ENCODE assay signal across 4 cellular contexts in the genomic region with DNA sequence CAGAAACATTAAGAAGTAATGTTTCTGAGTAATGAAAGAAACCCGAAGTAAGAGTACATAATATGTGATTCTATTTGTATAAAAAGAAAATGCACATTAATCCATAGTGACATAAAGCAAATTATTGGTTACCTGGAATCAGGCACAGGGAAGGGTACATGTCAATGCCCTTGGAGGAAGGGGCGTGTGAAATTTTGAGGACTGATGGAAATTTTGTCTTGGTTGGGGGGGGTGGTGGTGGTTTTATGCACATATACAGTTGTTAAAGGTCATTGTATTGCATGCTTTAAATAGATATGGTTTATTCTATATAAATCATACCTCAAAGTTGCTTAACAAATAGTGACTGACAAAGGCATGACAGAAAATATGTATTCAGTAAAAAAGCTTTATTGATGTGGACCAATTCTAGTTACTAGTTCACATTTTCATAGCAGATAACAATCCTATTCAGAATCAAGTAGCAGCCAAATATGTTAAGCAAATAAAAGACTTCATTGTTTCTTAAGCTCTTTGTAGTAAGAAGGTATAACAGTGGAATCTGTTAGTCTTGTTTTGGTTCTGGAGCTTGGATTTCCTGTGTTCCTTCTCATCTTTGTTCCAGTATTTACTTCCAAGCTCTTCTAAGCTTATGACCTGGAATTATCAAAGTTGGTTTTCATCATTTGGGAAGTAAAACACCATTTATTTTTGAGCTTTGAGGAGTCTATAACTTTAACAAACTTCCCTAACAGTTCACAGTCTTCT.
A peak's percentile ranks its signal among the peaks of the same experiment; 100 is the strongest.
TF ChIP-seq lines count a peak whose summit lies in the region.

No MANE protein-coding gene starts in this region.

TF ChIP-seq in SK-N-SH, 30 proteins besides CTCF, POLR2A, EP300 and RAD21 (continues in another document):
- no peak for TF ChIP-seq CHD2 (IDR thresholded peaks at IDR 0.05; ENCODE audit: low read length, partially characterized antibody)
- TF ChIP-seq, protein P1, sequence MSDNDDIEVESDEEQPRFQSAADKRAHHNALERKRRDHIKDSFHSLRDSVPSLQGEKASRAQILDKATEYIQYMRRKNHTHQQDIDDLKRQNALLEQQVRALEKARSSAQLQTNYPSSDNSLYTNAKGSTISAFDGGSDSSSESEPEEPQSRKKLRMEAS (IDR thresholded peaks at IDR 0.05; ENCODE audit: low read depth), result no peak
- TF ChIP-seq, protein P2, sequence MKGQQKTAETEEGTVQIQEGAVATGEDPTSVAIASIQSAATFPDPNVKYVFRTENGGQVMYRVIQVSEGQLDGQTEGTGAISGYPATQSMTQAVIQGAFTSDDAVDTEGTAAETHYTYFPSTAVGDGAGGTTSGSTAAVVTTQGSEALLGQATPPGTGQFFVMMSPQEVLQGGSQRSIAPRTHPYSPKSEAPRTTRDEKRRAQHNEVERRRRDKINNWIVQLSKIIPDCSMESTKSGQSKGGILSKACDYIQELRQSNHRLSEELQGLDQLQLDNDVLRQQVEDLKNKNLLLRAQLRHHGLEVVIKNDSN (IDR thresholded peaks at IDR 0.05; ENCODE audit: borderline replicate concordance, low read depth), result no peak
- TF ChIP-seq NFIC (IDR thresholded peaks at IDR 0.05; ENCODE audit: borderline replicate concordance), result no peak
- TF ChIP-seq ELF1 (IDR thresholded peaks at IDR 0.05), result no peak
- TF ChIP-seq, protein P3, sequence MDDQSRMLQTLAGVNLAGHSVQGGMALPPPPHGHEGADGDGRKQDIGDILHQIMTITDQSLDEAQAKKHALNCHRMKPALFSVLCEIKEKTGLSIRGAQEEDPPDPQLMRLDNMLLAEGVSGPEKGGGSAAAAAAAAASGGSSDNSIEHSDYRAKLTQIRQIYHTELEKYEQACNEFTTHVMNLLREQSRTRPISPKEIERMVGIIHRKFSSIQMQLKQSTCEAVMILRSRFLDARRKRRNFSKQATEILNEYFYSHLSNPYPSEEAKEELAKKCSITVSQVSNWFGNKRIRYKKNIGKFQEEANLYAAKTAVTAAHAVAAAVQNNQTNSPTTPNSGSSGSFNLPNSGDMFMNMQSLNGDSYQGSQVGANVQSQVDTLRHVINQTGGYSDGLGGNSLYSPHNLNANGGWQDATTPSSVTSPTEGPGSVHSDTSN (IDR thresholded peaks at IDR 0.05), result no peak
- TF ChIP-seq MXI1 (IDR thresholded peaks at IDR 0.05; ENCODE audit: low read depth, low read length), result no peak
- TF ChIP-seq, protein P4, sequence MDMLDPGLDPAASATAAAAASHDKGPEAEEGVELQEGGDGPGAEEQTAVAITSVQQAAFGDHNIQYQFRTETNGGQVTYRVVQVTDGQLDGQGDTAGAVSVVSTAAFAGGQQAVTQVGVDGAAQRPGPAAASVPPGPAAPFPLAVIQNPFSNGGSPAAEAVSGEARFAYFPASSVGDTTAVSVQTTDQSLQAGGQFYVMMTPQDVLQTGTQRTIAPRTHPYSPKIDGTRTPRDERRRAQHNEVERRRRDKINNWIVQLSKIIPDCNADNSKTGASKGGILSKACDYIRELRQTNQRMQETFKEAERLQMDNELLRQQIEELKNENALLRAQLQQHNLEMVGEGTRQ (IDR thresholded peaks at IDR 0.05; ENCODE audit: borderline replicate concordance, low read depth, low read length), result no peak

TF ChIP-seq in SK-N-SH treated with all-trans-retinoic acid at 6 μM for 48 hours, 23 proteins besides CTCF, POLR2A, EP300 and RAD21 (continues in another document):
- TF ChIP-seq ESRRG (CRISPR knock-in tag; IDR thresholded peaks at IDR 0.05) (no peak), RARB (CRISPR knock-in tag; IDR thresholded peaks at IDR 0.05) (no peak), ZNF70 (CRISPR knock-in tag; IDR thresholded peaks at IDR 0.05) (no peak), CSDC2 (CRISPR knock-in tag; IDR thresholded peaks at IDR 0.05) (no peak), SNAI2 (CRISPR knock-in tag; IDR thresholded peaks at IDR 0.05) (no peak), TOX (CRISPR knock-in tag; IDR thresholded peaks at IDR 0.05; ENCODE audit: borderline replicate concordance) (no peak), ZFP30 (CRISPR knock-in tag; IDR thresholded peaks at IDR 0.05) (no peak), ISL1 (CRISPR knock-in tag; IDR thresholded peaks at IDR 0.05) (no peak), ZFP3 (CRISPR knock-in tag; IDR thresholded peaks at IDR 0.05) (no peak)
- TF ChIP-seq, protein P5, sequence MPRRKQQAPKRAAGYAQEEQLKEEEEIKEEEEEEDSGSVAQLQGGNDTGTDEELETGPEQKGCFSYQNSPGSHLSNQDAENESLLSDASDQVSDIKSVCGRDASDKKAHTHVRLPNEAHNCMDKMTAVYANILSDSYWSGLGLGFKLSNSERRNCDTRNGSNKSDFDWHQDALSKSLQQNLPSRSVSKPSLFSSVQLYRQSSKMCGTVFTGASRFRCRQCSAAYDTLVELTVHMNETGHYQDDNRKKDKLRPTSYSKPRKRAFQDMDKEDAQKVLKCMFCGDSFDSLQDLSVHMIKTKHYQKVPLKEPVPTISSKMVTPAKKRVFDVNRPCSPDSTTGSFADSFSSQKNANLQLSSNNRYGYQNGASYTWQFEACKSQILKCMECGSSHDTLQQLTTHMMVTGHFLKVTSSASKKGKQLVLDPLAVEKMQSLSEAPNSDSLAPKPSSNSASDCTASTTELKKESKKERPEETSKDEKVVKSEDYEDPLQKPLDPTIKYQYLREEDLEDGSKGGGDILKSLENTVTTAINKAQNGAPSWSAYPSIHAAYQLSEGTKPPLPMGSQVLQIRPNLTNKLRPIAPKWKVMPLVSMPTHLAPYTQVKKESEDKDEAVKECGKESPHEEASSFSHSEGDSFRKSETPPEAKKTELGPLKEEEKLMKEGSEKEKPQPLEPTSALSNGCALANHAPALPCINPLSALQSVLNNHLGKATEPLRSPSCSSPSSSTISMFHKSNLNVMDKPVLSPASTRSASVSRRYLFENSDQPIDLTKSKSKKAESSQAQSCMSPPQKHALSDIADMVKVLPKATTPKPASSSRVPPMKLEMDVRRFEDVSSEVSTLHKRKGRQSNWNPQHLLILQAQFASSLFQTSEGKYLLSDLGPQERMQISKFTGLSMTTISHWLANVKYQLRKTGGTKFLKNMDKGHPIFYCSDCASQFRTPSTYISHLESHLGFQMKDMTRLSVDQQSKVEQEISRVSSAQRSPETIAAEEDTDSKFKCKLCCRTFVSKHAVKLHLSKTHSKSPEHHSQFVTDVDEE (CRISPR knock-in tag; IDR thresholded peaks at IDR 0.05), result no peak
- TF ChIP-seq, protein P6, sequence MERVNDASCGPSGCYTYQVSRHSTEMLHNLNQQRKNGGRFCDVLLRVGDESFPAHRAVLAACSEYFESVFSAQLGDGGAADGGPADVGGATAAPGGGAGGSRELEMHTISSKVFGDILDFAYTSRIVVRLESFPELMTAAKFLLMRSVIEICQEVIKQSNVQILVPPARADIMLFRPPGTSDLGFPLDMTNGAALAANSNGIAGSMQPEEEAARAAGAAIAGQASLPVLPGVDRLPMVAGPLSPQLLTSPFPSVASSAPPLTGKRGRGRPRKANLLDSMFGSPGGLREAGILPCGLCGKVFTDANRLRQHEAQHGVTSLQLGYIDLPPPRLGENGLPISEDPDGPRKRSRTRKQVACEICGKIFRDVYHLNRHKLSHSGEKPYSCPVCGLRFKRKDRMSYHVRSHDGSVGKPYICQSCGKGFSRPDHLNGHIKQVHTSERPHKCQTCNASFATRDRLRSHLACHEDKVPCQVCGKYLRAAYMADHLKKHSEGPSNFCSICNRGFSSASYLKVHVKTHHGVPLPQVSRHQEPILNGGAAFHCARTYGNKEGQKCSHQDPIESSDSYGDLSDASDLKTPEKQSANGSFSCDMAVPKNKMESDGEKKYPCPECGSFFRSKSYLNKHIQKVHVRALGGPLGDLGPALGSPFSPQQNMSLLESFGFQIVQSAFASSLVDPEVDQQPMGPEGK (CRISPR knock-in tag; IDR thresholded peaks at IDR 0.05; ENCODE audit: borderline replicate concordance), result no peak

TF ChIP-seq in GM12891, 5 proteins besides CTCF, POLR2A, EP300 and RAD21:
- TF ChIP-seq SPI1 (IDR thresholded peaks at IDR 0.05; ENCODE audit: low read depth, low read length), result no peak

TF ChIP-seq in GM12878, 131 proteins besides CTCF, POLR2A, EP300 and RAD21:
- TF ChIP-seq SREBF2 (IDR thresholded peaks at IDR 0.05; ENCODE audit: low read length) (no peak), POLR2AphosphoS2 (IDR thresholded peaks at IDR 0.05; ENCODE audit: low read depth, low read length) (no peak), EED (IDR thresholded peaks at IDR 0.05; ENCODE audit: low read depth) (no peak), POLR2AphosphoS5 (IDR thresholded peaks at IDR 0.05; ENCODE audit: low read length) (peak; percentile 54; the same call in 1 of the 2 replicates), SRF (IDR thresholded peaks at IDR 0.05; ENCODE audit: low read depth in 2 of 2, low read length in 2 of 2) (no peak), CBX3 (IDR thresholded peaks at IDR 0.05; ENCODE audit: borderline replicate concordance, low read depth) (no peak)
